1 cellular context compared by ENCODE assay signal in the genomic region with DNA sequence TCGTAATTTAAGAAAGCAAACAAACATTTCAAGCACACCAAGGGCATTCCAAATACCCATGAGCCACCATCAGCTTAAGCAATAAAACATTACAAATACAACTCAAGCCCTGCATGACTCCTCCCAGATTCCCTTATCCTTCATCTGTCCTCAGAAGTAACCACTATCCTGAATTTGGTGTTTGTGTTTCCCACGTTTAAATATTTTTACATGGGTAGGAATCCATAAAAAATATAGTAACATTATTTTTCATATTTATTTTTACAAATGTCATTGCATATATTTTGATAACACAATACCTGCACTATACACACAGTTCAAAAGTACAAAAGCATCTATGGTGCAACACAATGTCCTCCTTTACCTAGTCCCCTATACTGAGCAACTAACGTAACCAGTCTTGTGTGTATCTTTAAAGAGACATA.
TF ChIP-seq lines count a peak whose summit lies in the region.

No MANE protein-coding gene starts in this region.

TF ChIP-seq in HEK293, 187 proteins besides CTCF, POLR2A, EP300 and RAD21 (continued from another document):
- TF ChIP-seq, protein P1, sequence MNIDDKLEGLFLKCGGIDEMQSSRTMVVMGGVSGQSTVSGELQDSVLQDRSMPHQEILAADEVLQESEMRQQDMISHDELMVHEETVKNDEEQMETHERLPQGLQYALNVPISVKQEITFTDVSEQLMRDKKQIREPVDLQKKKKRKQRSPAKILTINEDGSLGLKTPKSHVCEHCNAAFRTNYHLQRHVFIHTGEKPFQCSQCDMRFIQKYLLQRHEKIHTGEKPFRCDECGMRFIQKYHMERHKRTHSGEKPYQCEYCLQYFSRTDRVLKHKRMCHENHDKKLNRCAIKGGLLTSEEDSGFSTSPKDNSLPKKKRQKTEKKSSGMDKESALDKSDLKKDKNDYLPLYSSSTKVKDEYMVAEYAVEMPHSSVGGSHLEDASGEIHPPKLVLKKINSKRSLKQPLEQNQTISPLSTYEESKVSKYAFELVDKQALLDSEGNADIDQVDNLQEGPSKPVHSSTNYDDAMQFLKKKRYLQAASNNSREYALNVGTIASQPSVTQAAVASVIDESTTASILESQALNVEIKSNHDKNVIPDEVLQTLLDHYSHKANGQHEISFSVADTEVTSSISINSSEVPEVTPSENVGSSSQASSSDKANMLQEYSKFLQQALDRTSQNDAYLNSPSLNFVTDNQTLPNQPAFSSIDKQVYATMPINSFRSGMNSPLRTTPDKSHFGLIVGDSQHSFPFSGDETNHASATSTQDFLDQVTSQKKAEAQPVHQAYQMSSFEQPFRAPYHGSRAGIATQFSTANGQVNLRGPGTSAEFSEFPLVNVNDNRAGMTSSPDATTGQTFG (tag by site-specific recombination; IDR thresholded peaks at IDR 0.05; ENCODE audit: borderline replicate concordance): no peak
- TF ChIP-seq ZNF776 (tag by site-specific recombination; IDR thresholded peaks at IDR 0.05; ENCODE audit: borderline replicate concordance) (no peak), SCRT2 (tag by site-specific recombination; IDR thresholded peaks at IDR 0.05) (no peak), BCL6B (tag by site-specific recombination; IDR thresholded peaks at IDR 0.05) (no peak), ZNF558 (tag by site-specific recombination; IDR thresholded peaks at IDR 0.05) (no peak), BCL11B (tag by site-specific recombination; IDR thresholded peaks at IDR 0.05; ENCODE audit: low read depth) (no peak), ZNF211 (tag by site-specific recombination; IDR thresholded peaks at IDR 0.05; ENCODE audit: low read depth) (no peak), ZNF560 (tag by site-specific recombination; IDR thresholded peaks at IDR 0.05; ENCODE audit: borderline replicate concordance) (no peak), ZNF239 (tag by site-specific recombination; IDR thresholded peaks at IDR 0.05) (no peak), ZNF600 (tag by site-specific recombination; IDR thresholded peaks at IDR 0.05) (0 out of 2 replicates have a peak, but pooled peaks have one; percentile 27), ZNF341 (tag by site-specific recombination; IDR thresholded peaks at IDR 0.05; ENCODE audit: low read depth) (no peak)
- TF ChIP-seq, protein P2, sequence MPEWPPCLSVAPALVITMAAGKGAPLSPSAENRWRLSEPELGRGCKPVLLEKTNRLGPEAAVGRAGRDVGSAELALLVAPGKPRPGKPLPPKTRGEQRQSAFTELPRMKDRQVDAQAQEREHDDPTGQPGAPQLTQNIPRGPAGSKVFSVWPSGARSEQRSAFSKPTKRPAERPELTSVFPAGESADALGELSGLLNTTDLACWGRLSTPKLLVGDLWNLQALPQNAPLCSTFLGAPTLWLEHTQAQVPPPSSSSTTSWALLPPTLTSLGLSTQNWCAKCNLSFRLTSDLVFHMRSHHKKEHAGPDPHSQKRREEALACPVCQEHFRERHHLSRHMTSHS (tag by site-specific recombination; IDR thresholded peaks at IDR 0.05): no peak
